ENCODE assay signal across 15 cellular contexts in the genomic region with DNA sequence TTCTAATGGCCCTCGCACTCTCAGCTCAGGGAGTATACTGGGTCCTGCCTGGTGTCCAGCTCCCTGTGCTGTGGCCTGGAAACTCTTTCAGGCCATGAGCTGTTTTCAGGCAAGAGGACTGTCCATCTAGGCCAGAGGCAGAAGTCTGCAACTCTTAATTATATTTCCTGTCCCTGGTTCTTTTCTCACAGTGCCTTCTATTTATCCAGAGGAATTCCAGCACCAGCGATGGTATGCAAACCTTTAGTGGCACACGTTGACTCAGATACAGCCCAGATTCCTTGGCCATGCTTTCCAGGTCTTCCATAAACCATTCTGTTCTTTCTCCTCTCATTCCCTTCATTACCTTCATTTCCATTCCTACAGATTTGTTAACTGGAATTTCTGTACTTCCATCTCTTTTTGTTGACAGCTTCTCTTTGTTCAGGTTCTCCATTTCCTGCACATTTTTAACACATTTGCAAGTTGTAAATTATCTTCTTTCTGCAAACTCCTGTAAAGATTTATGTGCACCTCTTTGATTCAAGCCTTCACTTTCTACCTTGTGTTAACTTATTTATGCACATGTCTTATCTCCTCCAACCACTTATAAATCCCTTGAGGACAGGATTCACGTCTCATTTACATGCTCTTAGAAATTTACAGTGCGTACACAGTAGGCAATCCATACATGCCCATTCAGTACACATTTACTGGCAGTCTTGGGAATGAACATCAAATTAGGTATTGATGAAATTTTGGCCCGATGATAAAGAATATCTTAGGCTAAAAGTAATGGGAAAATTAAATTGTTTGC.
DNase-seq lines count a peak whose midpoint lies in the region; ATAC-seq and TF ChIP-seq lines count a peak whose summit lies in the region.
"Had no signal": no experiment of that assay in that cellular context is flagged by ENCODE, and none has a peak within 500 bp of the region (broad histone marks: within the 10 kb centered on the region; RNA-seq: fewer than 3 reads in every experiment).

No MANE protein-coding gene starts in this region.

- no peak for ATAC-seq in activated naive CD8-positive, alpha-beta T cell treated with anti-CD3 and anti-CD28 coated beads, Interleukin-2, amount 10 ng/mL, durations not matched to agents 7 days and 5 days (ENCODE audit: low read depth)
- ATAC-seq in body of pancreas, result no peak
- no peak for ATAC-seq in GM21381 (IDR thresholded peaks at IDR 0.05; ENCODE audit: unreplicated experiment)
- ATAC-seq: right lobe of liver; stimulated activated memory B cell treated with anti-CD40 and anti-IgM and Interleukin-4, amounts not matched to agents 10 μg/mL and 1 μg/mL and 100 μg/mL, for 72 hours had no signal

- TF ChIP-seq POLR2A in body of pancreas (IDR thresholded peaks at IDR 0.05), result no peak
- TF ChIP-seq POLR2A in uterus (IDR thresholded peaks at IDR 0.05), result no peak

- POLR2A ChIA-PET in CD8-positive, alpha-beta memory T cell (lab: Charles Lee), result interaction anchor here (0.6 to 1.1 kb wide), 5 partner anchors 11 to 83 kb away, joined by 3 to 13 read pairs (median 9); no protein-coding TSS in a partner anchor
- POLR2A ChIA-PET in activated naive CD8-positive, alpha-beta T cell treated with anti-CD3 and anti-CD28 coated beads, Interleukin-2, amount 10 ng/mL, durations not matched to agents 7 days and 5 days (lab: Charles Lee), result interaction anchor here (0.6 to 2.3 kb wide), 5 partner anchors 7 to 1075 kb away, joined by 3 to 13 read pairs (median 4); no protein-coding TSS in a partner anchor

- 60 to 70% methylated on average over 6 of the region's 6 CpGs for WGBS in body of pancreas, 2 donors

- peak overlapping the region; percentile 35; the same call in 1 of the 2 replicates for H3K4me2 ChIP-seq in BLaER1

- TF ChIP-seq CTCF in body of pancreas (IDR thresholded peaks at IDR 0.05) (no peak), uterus (IDR thresholded peaks at IDR 0.05) (no peak)

- H3K4me3 Mint-ChIP-seq in CD8-positive, alpha-beta memory T cell, result peak overlapping the region; percentile 7 to 78 (median 51)
- H3K4me3 Mint-ChIP-seq in activated naive CD8-positive, alpha-beta T cell treated with anti-CD3 and anti-CD28 coated beads, Interleukin-2, amount 10 ng/mL, durations not matched to agents 7 days and 5 days, result peak overlapping the region; percentile 48
- H3K4me3 Mint-ChIP-seq: stimulated activated memory B cell treated with anti-CD40 and anti-IgM and Interleukin-4, amounts not matched to agents 10 μg/mL and 1 μg/mL and 100 μg/mL, for 72 hours had no signal

- H3K27me3 ChIP-seq in BLaER1 (no peaks in the 10 kb centered on the region), body of pancreas (no peaks in the 10 kb centered on the region), uterus (no peaks in the 10 kb centered on the region)
- no peaks in the 10 kb centered on the region for H3K27me3 ChIP-seq in CD8-positive, alpha-beta memory T cell (ENCODE audit: insufficient read depth, low read length, poor library complexity, severe bottlenecking)
- H3K27me3 ChIP-seq: right lobe of liver had no signal

- H3K4me1 ChIP-seq in BLaER1 (peaks cover 67% of the 10 kb centered on the region), body of pancreas (peaks cover 9% of the 10 kb centered on the region), uterus (no peaks in the 10 kb centered on the region)
- peaks cover 85% of the 10 kb centered on the region for H3K4me1 ChIP-seq in CD8-positive, alpha-beta memory T cell (ENCODE audit: insufficient read depth, low read length)
- H3K4me1 ChIP-seq: right lobe of liver had no signal

- H3K4me1 Mint-ChIP-seq in CD8-positive, alpha-beta memory T cell, result peaks cover 7 to 94% (median 8%) of the 10 kb centered on the region in 3 donors
- H3K4me1 Mint-ChIP-seq in activated naive CD8-positive, alpha-beta T cell treated with anti-CD3 and anti-CD28 coated beads, Interleukin-2, amount 10 ng/mL, durations not matched to agents 7 days and 5 days, result peaks cover 76% of the 10 kb centered on the region

- no peaks in the 10 kb centered on the region for H3K27me3 Mint-ChIP-seq in CD8-positive, alpha-beta memory T cell
- H3K27me3 Mint-ChIP-seq in activated naive CD8-positive, alpha-beta T cell treated with anti-CD3 and anti-CD28 coated beads, Interleukin-2, amount 10 ng/mL, durations not matched to agents 7 days and 5 days, result no peaks in the 10 kb centered on the region
- H3K27me3 Mint-ChIP-seq: stimulated activated memory B cell treated with anti-CD40 and anti-IgM and Interleukin-4, amounts not matched to agents 10 μg/mL and 1 μg/mL and 100 μg/mL, for 72 hours had no signal

- H3K36me3 ChIP-seq in BLaER1 (peaks cover 98% of the 10 kb centered on the region), body of pancreas (replicated peaks in 1 of 2; ENCODE audit: insufficient read depth in 1 of 2, low read depth in 2 of 2) (no peaks in the 10 kb centered on the region), uterus (no peaks in the 10 kb centered on the region)
- peaks cover 18% of the 10 kb centered on the region for H3K36me3 ChIP-seq in CD8-positive, alpha-beta memory T cell (ENCODE audit: insufficient read depth, low read length)
- H3K36me3 ChIP-seq: right lobe of liver had no signal

- H3K36me3 Mint-ChIP-seq in CD8-positive, alpha-beta memory T cell, result peaks cover 32 to 91% (median 40%) of the 10 kb centered on the region in 3 donors
- H3K36me3 Mint-ChIP-seq in activated naive CD8-positive, alpha-beta T cell treated with anti-CD3 and anti-CD28 coated beads, Interleukin-2, amount 10 ng/mL, durations not matched to agents 7 days and 5 days, result peaks cover 76% of the 10 kb centered on the region

- CTCF ChIA-PET in CD8-positive, alpha-beta memory T cell (lab: Charles Lee), result no interaction called here

- no peak overlapping the region for H3K9ac ChIP-seq in BLaER1

- H3K27ac ChIP-seq in BLaER1, result peak overlapping the region; percentile 47; the same call in 1 of the 2 replicates
- no peak overlapping the region for H3K27ac ChIP-seq in CD8-positive, alpha-beta memory T cell (ENCODE audit: low read depth, low read length)
- H3K27ac ChIP-seq in body of pancreas, result no peak overlapping the region
- no peak overlapping the region for H3K27ac ChIP-seq in uterus
- H3K27ac ChIP-seq: C4-2B, right lobe of liver had no signal

- H3K4me3 ChIP-seq in BLaER1 (no peak overlapping the region), body of pancreas (no peak overlapping the region), uterus (no peak overlapping the region)
- H3K4me3 ChIP-seq in CD8-positive, alpha-beta memory T cell (ENCODE audit: low read length), result no peak overlapping the region
- H3K4me3 ChIP-seq: right lobe of liver had no signal

- H3K9me3 Mint-ChIP-seq in CD8-positive, alpha-beta memory T cell, result peaks cover 0 to 10% (median 7%) of the 10 kb centered on the region in 5 donors
- H3K9me3 Mint-ChIP-seq in activated naive CD8-positive, alpha-beta T cell treated with anti-CD3 and anti-CD28 coated beads, Interleukin-2, amount 10 ng/mL, durations not matched to agents 7 days and 5 days, result peaks cover 11% of the 10 kb centered on the region
- H3K9me3 Mint-ChIP-seq: stimulated activated memory B cell treated with anti-CD40 and anti-IgM and Interleukin-4, amounts not matched to agents 10 μg/mL and 1 μg/mL and 100 μg/mL, for 72 hours had no signal

- intact Hi-C loops in body of pancreas (cut with DNase I), result no loop called here
- intact Hi-C loops in uterus (cut with DNase I; ENCODE audit: low total_unique reads), result no loop called here

- H3K27ac Mint-ChIP-seq in CD8-positive, alpha-beta memory T cell, result peak overlapping the region in 6 of 8 donors; percentile 76 to 96 (median 90)
- H3K27ac Mint-ChIP-seq in activated naive CD8-positive, alpha-beta T cell treated with anti-CD3 and anti-CD28 coated beads, Interleukin-2, amount 10 ng/mL, durations not matched to agents 7 days and 5 days, result peak overlapping the region; percentile 37

- no peak for DNase-seq in CD8-positive, alpha-beta memory T cell
- DNase-seq in activated naive CD8-positive, alpha-beta T cell treated with anti-CD3 and anti-CD28 coated beads, Interleukin-2, amount 10 ng/mL, durations not matched to agents 7 days and 5 days, result no peak
- DNase-seq in kidney tubule cell (ENCODE audit: low spot score) (peak; percentile 16), body of pancreas (no peak), uterus (no peak)
- DNase-seq: anterior cingulate cortex; KBM-7; NCI-H1436 treated with DMSO at 0.1 percent for 48 hours; NCI-H526 treated with DMSO at 0.1 percent for 48 hours; right lobe of liver; stimulated activated CD4-positive, alpha-beta T cell treated with anti-CD3 and anti-CD28 coated beads, Interleukin-4, amount 100 ng/mL, for 24 hours had no signal

- peaks cover 100% of the 10 kb centered on the region for H4K20me1 ChIP-seq in BLaER1

- H3K9me3 ChIP-seq in BLaER1, result peaks cover 23% of the 10 kb centered on the region
- no peaks in the 10 kb centered on the region for H3K9me3 ChIP-seq in CD8-positive, alpha-beta memory T cell (ENCODE audit: low read length)
- no peaks in the 10 kb centered on the region for H3K9me3 ChIP-seq in body of pancreas
- no peaks in the 10 kb centered on the region for H3K9me3 ChIP-seq in uterus
- H3K9me3 ChIP-seq: right lobe of liver had no signal
